In the genomic region with DNA sequence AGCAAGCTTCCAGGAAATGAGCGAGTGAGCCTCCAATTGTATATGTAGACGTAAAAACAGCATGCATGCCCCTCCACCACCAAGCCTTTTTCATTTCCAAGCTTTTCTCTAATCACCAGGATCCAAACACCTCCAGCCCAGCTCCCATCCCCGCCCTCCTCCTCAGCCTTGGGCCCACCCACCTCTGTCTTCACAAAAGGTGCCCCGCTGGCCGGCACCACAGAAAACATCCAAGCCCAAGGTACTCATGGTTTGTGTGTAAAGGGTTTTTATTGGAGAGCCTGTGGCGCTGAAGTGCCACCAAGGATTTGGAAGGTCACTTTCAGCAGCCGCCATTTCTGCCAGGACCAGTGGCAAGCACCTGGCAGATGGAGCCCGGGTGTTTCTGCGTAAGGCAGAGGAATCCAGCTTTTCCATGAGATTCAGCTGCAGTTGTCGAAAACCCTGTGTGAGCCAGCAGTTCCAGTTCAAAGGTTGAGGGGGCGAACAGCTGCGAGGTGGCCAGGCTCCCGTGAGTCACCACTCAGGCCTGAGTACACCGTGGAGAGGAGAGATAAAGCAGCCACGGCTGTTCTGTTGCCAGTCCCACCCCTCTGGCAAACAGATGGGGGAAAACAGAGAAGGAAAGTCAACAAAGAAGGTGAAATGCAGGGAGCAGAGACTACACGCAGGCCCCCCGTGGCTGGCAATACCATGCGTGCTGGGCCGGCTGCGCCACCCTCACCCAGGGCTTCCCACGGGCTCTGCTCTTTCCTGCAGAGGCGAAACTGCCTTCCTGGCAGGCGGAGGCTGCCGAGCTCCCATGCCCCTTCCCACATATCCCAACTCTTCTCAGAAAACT, we compare ENCODE assay signal across 1 cellular context.
TF ChIP-seq lines count a peak whose summit lies in the region.

No MANE protein-coding gene starts in this region.

TF ChIP-seq in K562, 482 proteins besides CTCF, POLR2A, EP300 and RAD21 (continued from another document and continues in another):
- TF ChIP-seq ZNF239 (CRISPR knock-in tag; IDR thresholded peaks at IDR 0.05): no peak
- TF ChIP-seq JUND (IDR thresholded peaks at IDR 0.05; ENCODE audit: borderline replicate concordance, low read depth, low read length): peak; percentile 97
- peak; percentile 92; the same call in 2 of the 3 replicates for TF ChIP-seq JUND (tag; IDR thresholded peaks at IDR 0.05; ENCODE audit: borderline replicate concordance, low read depth, low read length)
- no peak for TF ChIP-seq ZNF124 (CRISPR knock-in tag; IDR thresholded peaks at IDR 0.05)
- no peak for TF ChIP-seq E2F6 (IDR thresholded peaks at IDR 0.05; ENCODE audit: borderline replicate concordance in 1 of 2, extremely low read depth in 1 of 2, insufficient read depth in 1 of 2, insufficient read length in 1 of 2, low read depth in 1 of 2, low read length in 1 of 2, poor library complexity in 1 of 2, severe bottlenecking in 1 of 2)
- TF ChIP-seq RBM25 (IDR thresholded peaks at IDR 0.05; ENCODE audit: low read depth, low read length, severe bottlenecking): no peak
- no peak for TF ChIP-seq PBX2 (CRISPR knock-in tag; IDR thresholded peaks at IDR 0.05; ENCODE audit: low read depth)
- no peak for TF ChIP-seq PBX2 (tag; conservative IDR thresholded peaks at IDR 0.05; ENCODE audit: low read depth)
- no peak for TF ChIP-seq GTF2B (IDR thresholded peaks at IDR 0.05; ENCODE audit: extremely low read depth, insufficient read length)
- no peak for TF ChIP-seq PHB (CRISPR knock-in tag; IDR thresholded peaks at IDR 0.05)
- no peak for TF ChIP-seq SMAD1 (IDR thresholded peaks at IDR 0.05; ENCODE audit: low read depth, low read length, partially characterized antibody)
- TF ChIP-seq SIRT6 (IDR thresholded peaks at IDR 0.05; ENCODE audit: low read depth, low read length): no peak
- TF ChIP-seq FOXK1 (CRISPR knock-in tag; IDR thresholded peaks at IDR 0.05; ENCODE audit: borderline replicate concordance): no peak
- TF ChIP-seq ELK1 (CRISPR knock-in tag; IDR thresholded peaks at IDR 0.05): no peak
- TF ChIP-seq POLR2B (IDR thresholded peaks at IDR 0.05; ENCODE audit: low read depth, partially characterized antibody): no peak
- TF ChIP-seq COPS2 (conservative IDR thresholded peaks at IDR 0.05): no peak
- TF ChIP-seq, protein P1, sequence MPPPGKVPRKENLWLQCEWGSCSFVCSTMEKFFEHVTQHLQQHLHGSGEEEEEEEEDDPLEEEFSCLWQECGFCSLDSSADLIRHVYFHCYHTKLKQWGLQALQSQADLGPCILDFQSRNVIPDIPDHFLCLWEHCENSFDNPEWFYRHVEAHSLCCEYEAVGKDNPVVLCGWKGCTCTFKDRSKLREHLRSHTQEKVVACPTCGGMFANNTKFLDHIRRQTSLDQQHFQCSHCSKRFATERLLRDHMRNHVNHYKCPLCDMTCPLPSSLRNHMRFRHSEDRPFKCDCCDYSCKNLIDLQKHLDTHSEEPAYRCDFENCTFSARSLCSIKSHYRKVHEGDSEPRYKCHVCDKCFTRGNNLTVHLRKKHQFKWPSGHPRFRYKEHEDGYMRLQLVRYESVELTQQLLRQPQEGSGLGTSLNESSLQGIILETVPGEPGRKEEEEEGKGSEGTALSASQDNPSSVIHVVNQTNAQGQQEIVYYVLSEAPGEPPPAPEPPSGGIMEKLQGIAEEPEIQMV (tag; conservative IDR thresholded peaks at IDR 0.05; ENCODE audit: low read depth): no peak
- no peak for TF ChIP-seq ZNF316 (IDR thresholded peaks at IDR 0.05)
- TF ChIP-seq SP1 (CRISPR knock-in tag; IDR thresholded peaks at IDR 0.05): no peak
- TF ChIP-seq FOXJ2 (tag; IDR thresholded peaks at IDR 0.05): no peak
- TF ChIP-seq ZNF511 (CRISPR knock-in tag; IDR thresholded peaks at IDR 0.05): no peak
- no peak for TF ChIP-seq ZNF197 (CRISPR knock-in tag; IDR thresholded peaks at IDR 0.05; ENCODE audit: low read depth)
- no peak for TF ChIP-seq KAT8 (IDR thresholded peaks at IDR 0.05; ENCODE audit: low read depth)
- TF ChIP-seq TCF3 (CRISPR knock-in tag; IDR thresholded peaks at IDR 0.05): peak; percentile 96
- peak; percentile 65 for TF ChIP-seq CREB1 (IDR thresholded peaks at IDR 0.05)
- TF ChIP-seq CREB1 (CRISPR knock-in tag; IDR thresholded peaks at IDR 0.05): no peak
- no peak for TF ChIP-seq GMEB1 (CRISPR knock-in tag; IDR thresholded peaks at IDR 0.05)
- TF ChIP-seq RFX5 (IDR thresholded peaks at IDR 0.05; ENCODE audit: low read depth, low read length): no peak
- 0 out of 2 replicates have a peak, but pooled peaks have one; percentile 9 for TF ChIP-seq MYC (IDR thresholded peaks at IDR 0.05; ENCODE audit: low read depth, low read length)
- TF ChIP-seq MYC (CRISPR knock-in tag; IDR thresholded peaks at IDR 0.05; ENCODE audit: borderline replicate concordance, low read depth): no peak
- no peak for TF ChIP-seq TFE3 (CRISPR knock-in tag; IDR thresholded peaks at IDR 0.05)
- TF ChIP-seq, protein P2, sequence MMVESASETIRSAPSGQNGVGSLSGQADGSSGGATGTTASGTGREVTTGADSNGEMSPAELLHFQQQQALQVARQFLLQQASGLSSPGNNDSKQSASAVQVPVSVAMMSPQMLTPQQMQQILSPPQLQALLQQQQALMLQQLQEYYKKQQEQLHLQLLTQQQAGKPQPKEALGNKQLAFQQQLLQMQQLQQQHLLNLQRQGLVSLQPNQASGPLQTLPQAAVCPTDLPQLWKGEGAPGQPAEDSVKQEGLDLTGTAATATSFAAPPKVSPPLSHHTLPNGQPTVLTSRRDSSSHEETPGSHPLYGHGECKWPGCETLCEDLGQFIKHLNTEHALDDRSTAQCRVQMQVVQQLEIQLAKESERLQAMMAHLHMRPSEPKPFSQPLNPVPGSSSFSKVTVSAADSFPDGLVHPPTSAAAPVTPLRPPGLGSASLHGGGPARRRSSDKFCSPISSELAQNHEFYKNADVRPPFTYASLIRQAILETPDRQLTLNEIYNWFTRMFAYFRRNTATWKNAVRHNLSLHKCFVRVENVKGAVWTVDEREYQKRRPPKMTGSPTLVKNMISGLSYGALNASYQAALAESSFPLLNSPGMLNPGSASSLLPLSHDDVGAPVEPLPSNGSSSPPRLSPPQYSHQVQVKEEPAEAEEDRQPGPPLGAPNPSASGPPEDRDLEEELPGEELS (CRISPR knock-in tag; IDR thresholded peaks at IDR 0.05; ENCODE audit: borderline replicate concordance): no peak
- no peak for TF ChIP-seq HNRNPK (IDR thresholded peaks at IDR 0.05; ENCODE audit: low read depth, low read length, poor library complexity, severe bottlenecking)
- no peak for TF ChIP-seq E2F4 (CRISPR knock-in tag; IDR thresholded peaks at IDR 0.05; ENCODE audit: low read depth)
- no peak for TF ChIP-seq TGIF2 (CRISPR knock-in tag; IDR thresholded peaks at IDR 0.05)
- no peak for TF ChIP-seq RBM14 (IDR thresholded peaks at IDR 0.05; ENCODE audit: borderline replicate concordance, insufficient read depth, low read depth, low read length)
- no peak for TF ChIP-seq RBM17 (IDR thresholded peaks at IDR 0.05; ENCODE audit: borderline replicate concordance, low read depth, low read length)
- TF ChIP-seq SIN3B (IDR thresholded peaks at IDR 0.05; ENCODE audit: low read depth): no peak
- TF ChIP-seq ZNF121 (CRISPR knock-in tag; conservative IDR thresholded peaks at IDR 0.05): no peak
- TF ChIP-seq SAP30 (IDR thresholded peaks at IDR 0.05; ENCODE audit: borderline replicate concordance, insufficient read depth, low read depth, low read length, poor library complexity, severe bottlenecking): no peak
- TF ChIP-seq ATF1 (CRISPR knock-in tag; IDR thresholded peaks at IDR 0.05): no peak
- peak; percentile 26; the same call in 1 of the 2 replicates for TF ChIP-seq ATF1 (tag; IDR thresholded peaks at IDR 0.05)
- TF ChIP-seq GABPB2 (CRISPR knock-in tag; conservative IDR thresholded peaks at IDR 0.05): no peak
- TF ChIP-seq SNRNP70 (optimal IDR thresholded peaks at IDR 0.05; ENCODE audit: low read depth, low read length): no peak
- TF ChIP-seq SMAD3 (CRISPR knock-in tag; conservative IDR thresholded peaks at IDR 0.05): no peak
- TF ChIP-seq RBM34 (IDR thresholded peaks at IDR 0.05; ENCODE audit: borderline replicate concordance, insufficient read depth, low read length): no peak
- peak; percentile 66 for TF ChIP-seq FOS (IDR thresholded peaks at IDR 0.05; ENCODE audit: extremely low read depth, insufficient read length)
- peak; percentile 43 for TF ChIP-seq HMGN3 (IDR thresholded peaks at IDR 0.05; ENCODE audit: borderline replicate concordance, extremely low read depth, insufficient read length, low read depth, low read length)
- TF ChIP-seq TCF7 (IDR thresholded peaks at IDR 0.05; ENCODE audit: borderline replicate concordance): no peak
- TF ChIP-seq ZEB2 (IDR thresholded peaks at IDR 0.05): no peak
- no peak for TF ChIP-seq HNRNPUL1 (IDR thresholded peaks at IDR 0.05; ENCODE audit: low read length)
- TF ChIP-seq ZBTB17 (CRISPR knock-in tag; IDR thresholded peaks at IDR 0.05): no peak
- no peak for TF ChIP-seq HNRNPH1 (optimal IDR thresholded peaks at IDR 0.05; ENCODE audit: low read depth, low read length)
